In the genomic region with DNA sequence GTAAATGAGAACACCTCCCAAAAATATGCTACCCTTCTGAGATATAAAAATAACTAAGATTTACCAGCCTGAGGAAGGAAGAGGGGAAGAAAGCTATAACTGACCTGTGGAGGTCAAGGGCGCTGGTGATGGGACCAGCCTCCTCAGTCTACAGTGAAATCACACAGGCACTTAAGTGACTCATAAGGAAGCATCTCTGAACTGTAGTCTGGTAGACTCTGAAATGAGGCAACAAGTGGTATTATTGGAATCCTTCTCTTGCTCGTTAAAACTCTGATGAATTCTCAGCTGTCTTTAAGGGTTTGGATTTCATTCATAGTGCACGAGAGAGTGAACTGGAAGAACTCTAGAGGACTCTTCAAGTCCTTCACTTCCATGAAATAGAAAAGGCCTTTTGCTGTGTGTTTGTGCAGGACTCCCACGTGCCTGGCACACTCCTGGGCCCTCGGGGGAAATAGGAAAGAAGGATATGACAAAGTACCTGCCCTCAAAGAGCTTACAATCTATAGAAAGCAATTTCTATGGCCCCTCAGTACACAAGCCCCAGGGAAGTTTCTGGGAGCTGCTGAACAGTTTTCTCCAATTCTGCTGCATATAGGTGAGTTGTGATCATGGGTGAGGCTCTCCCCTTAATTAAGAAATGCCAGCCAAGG, we compare ENCODE assay signal across 10 cellular contexts.
A peak's percentile ranks its signal among the peaks of the same experiment; 100 is the strongest.
DNase-seq lines count a peak whose midpoint lies in the region; ATAC-seq, FAIRE-seq and TF ChIP-seq lines count a peak whose summit lies in the region.
"Had no signal": no experiment of that assay in that cellular context is flagged by ENCODE, and none has a peak within 500 bp of the region (broad histone marks: within the 10 kb centered on the region; RNA-seq: fewer than 3 reads in every experiment).

No MANE protein-coding gene starts in this region.

- no peak for ATAC-seq in GM19467 (IDR thresholded peaks at IDR 0.05; ENCODE audit: unreplicated experiment)

- peaks cover 18% of the 10 kb centered on the region; the same call in 1 of the 2 replicates for H3K4me1 Mint-ChIP-seq in HFFc6 (ENCODE audit: low read depth)
- H3K4me1 Mint-ChIP-seq in activated CD4-positive, alpha-beta T cell treated with anti-CD3 and anti-CD28 coated beads, Interleukin-2, amount 10 ng/mL, durations not matched to agents 7 days and 5 days, result peaks cover 7% of the 10 kb centered on the region

- no peaks in the 10 kb centered on the region for H3K27me3 ChIP-seq in hepatocyte

- peak overlapping the region; percentile 53 for H3K27ac ChIP-seq in hepatocyte

- H3K27me3 Mint-ChIP-seq in HFFc6 (ENCODE audit: insufficient read depth), result no peaks in the 10 kb centered on the region
- H3K27me3 Mint-ChIP-seq in activated CD4-positive, alpha-beta T cell treated with anti-CD3 and anti-CD28 coated beads, Interleukin-2, amount 10 ng/mL, durations not matched to agents 7 days and 5 days, result peaks cover 6% of the 10 kb centered on the region

- TF ChIP-seq CTCF in HFFc6 (IDR thresholded peaks at IDR 0.05), result no peak
- TF ChIP-seq CTCF in hepatocyte (IDR thresholded peaks at IDR 0.05; ENCODE audit: poor library complexity), result no peak

- WGBS in hepatocyte (ENCODE audit: low lambda C conversion rate, missing lambda C conversion rate), result 73% methylated on average over 5 of the region's 5 CpGs

- no peak overlapping the region for H3K4me2 ChIP-seq in hepatocyte

- H3K27ac Mint-ChIP-seq in HFFc6, result peak overlapping the region; percentile 51; the same call in 1 of the 2 replicates
- H3K27ac Mint-ChIP-seq in activated CD4-positive, alpha-beta T cell treated with anti-CD3 and anti-CD28 coated beads, Interleukin-2, amount 10 ng/mL, durations not matched to agents 7 days and 5 days, result no peak overlapping the region

- POLR2A ChIA-PET in activated CD4-positive, alpha-beta T cell treated with anti-CD3 and anti-CD28 coated beads, Interleukin-2, amount 10 ng/mL, durations not matched to agents 7 days and 5 days (lab: Charles Lee), result no interaction called here

- H3K9me3 Mint-ChIP-seq in HFFc6, result no peaks in the 10 kb centered on the region
- H3K9me3 Mint-ChIP-seq in activated CD4-positive, alpha-beta T cell treated with anti-CD3 and anti-CD28 coated beads, Interleukin-2, amount 10 ng/mL, durations not matched to agents 7 days and 5 days, result peaks cover 2% of the 10 kb centered on the region

- CTCF ChIA-PET in activated CD4-positive, alpha-beta T cell treated with anti-CD3 and anti-CD28 coated beads, Interleukin-2, amount 10 ng/mL, durations not matched to agents 7 days and 5 days (lab: Charles Lee), result interaction anchor here (1.1 to 1.2 kb wide), 2 partner anchors 15 to 19 kb away, joined by 3 to 4 read pairs; no protein-coding TSS in a partner anchor

- H3K36me3 Mint-ChIP-seq in HFFc6 (ENCODE audit: low read depth), result no peaks in the 10 kb centered on the region
- H3K36me3 Mint-ChIP-seq in activated CD4-positive, alpha-beta T cell treated with anti-CD3 and anti-CD28 coated beads, Interleukin-2, amount 10 ng/mL, durations not matched to agents 7 days and 5 days (ENCODE audit: low read depth), result no peaks in the 10 kb centered on the region

- H3K9me2 ChIP-seq in hepatocyte (replicated peaks; ENCODE audit: insufficient read depth), result no peaks in the 10 kb centered on the region

- peak; percentile 88 for DNase-seq in HFFc6
- DNase-seq in SKM-1 treated with dmso at 0.1 percent for 144 hours (lab: John Stamatoyannopoulos, UW; ENCODE audit: unreplicated experiment), result peak; percentile 77
- peak; percentile 68 for DNase-seq in hepatocyte (ENCODE audit: low spot score)
- peak; percentile 26 for DNase-seq in urothelium cell line (ENCODE audit: low spot score)
- DNase-seq in activated CD4-positive, alpha-beta T cell treated with anti-CD3 and anti-CD28 coated beads, Interleukin-2, amount 10 ng/mL, durations not matched to agents 7 days and 5 days, result no peak
- no peak for DNase-seq in COLO668 (lab: John Stamatoyannopoulos, UW; ENCODE audit: unreplicated experiment)
- DNase-seq: activated naive CD4-positive, alpha-beta T cell treated with Interleukin-2 at 50 U/mL for 16 hours; NCI-H69 had no signal

- H2AFZ ChIP-seq in hepatocyte, result no peak overlapping the region

- no peaks in the 10 kb centered on the region for H3K36me3 ChIP-seq in hepatocyte (replicated peaks; ENCODE audit: insufficient read depth, low read depth)

- H3K4me3 ChIP-seq in hepatocyte, result no peak overlapping the region

- no peak for FAIRE-seq in urothelium cell line (lab: Jason Lieb, UNC)
- FAIRE-seq: endothelial cell of umbilical vein had no signal

- H3K9me3 ChIP-seq in hepatocyte (ENCODE audit: low read depth), result no peaks in the 10 kb centered on the region

- no peaks in the 10 kb centered on the region for H4K20me1 ChIP-seq in hepatocyte (ENCODE audit: insufficient read depth, poor library complexity, severe bottlenecking)

- no peaks in the 10 kb centered on the region for H3K4me1 ChIP-seq in hepatocyte (ENCODE audit: insufficient read depth)

- H3K79me2 ChIP-seq in hepatocyte, result no peaks in the 10 kb centered on the region

- peak overlapping the region; percentile 20; the same call in 1 of the 2 replicates for H3K4me3 Mint-ChIP-seq in HFFc6
- no peak overlapping the region for H3K4me3 Mint-ChIP-seq in activated CD4-positive, alpha-beta T cell treated with anti-CD3 and anti-CD28 coated beads, Interleukin-2, amount 10 ng/mL, durations not matched to agents 7 days and 5 days

Comparison
In these comparisons a context has a peak if more than half of its experiments do, and no peak if none do; other contexts are left out.
1. DNase-seq: peak in HFFc6 (single experiment), SKM-1 treated with dmso at 0.1 percent for 144 hours (single experiment), hepatocyte (single experiment) and urothelium cell line (single experiment); none in activated CD4-positive, alpha-beta T cell treated with anti-CD3 and anti-CD28 coated beads, Interleukin-2, amount 10 ng/mL, durations not matched to agents 7 days and 5 days (single experiment) and COLO668 (single experiment).